In the genomic region with DNA sequence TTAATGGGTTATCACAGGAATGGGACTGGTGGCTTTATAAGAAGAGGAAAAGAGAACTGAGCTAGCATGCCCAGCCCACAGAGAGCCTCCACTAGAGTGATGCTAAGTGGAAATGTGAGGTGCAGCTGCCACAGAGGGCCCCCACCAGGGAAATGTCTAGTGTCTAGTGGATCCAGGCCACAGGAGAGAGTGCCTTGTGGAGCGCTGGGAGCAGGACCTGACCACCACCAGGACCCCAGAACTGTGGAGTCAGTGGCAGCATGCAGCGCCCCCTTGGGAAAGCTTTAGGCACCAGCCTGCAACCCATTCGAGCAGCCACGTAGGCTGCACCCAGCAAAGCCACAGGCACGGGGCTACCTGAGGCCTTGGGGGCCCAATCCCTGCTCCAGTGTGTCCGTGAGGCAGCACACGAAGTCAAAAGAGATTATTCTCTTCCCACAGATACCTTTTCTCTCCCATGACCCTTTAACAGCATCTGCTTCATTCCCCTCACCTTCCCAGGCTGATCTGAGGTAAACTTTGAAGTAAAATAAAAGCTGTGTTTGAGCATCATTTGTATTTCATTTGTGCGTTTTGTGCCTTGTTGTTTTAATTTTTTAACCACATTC, we compare ENCODE assay signal across 11 cellular contexts. TPM values are rescaled to one million over a fixed set of nuclear protein-coding genes. Genes with fewer than 3 reads are reported as not detected.
A peak's percentile ranks its signal among the peaks of the same experiment; 100 is the strongest.
DNase-seq lines count a peak whose midpoint lies in the region; ATAC-seq and TF ChIP-seq lines count a peak whose summit lies in the region.
"Had no signal": no experiment of that assay in that cellular context is flagged by ENCODE, and none has a peak within 500 bp of the region (broad histone marks: within the 10 kb centered on the region; RNA-seq: fewer than 3 reads in every experiment).

No MANE protein-coding gene starts in this region.

- intact Hi-C loops in posterior vena cava (cut with DNase I): no loop called here

- peaks cover 57% of the 10 kb centered on the region for H3K4me1 Mint-ChIP-seq in activated T-cell treated with anti-CD3 and anti-CD28 coated beads, Interleukin-2, amount 50 U/mL, for 4 hours (ENCODE audit: low read depth)

- no peaks in the 10 kb centered on the region for H3K9me3 ChIP-seq in MG63
- H3K9me3 ChIP-seq: pancreas had no signal

- H3K4me3 ChIP-seq in MG63: no peak overlapping the region
- H3K4me3 ChIP-seq: BLaER1, pancreas had no signal

- no peak for ATAC-seq in activated T-cell treated with anti-CD3 and anti-CD28 coated beads, Interleukin-2, amount 50 U/mL, for 4 hours
- ATAC-seq in GM18502 (IDR thresholded peaks at IDR 0.05; ENCODE audit: poor library complexity, unreplicated experiment): no peak
- no peak for ATAC-seq in GM21367 (IDR thresholded peaks at IDR 0.05; ENCODE audit: unreplicated experiment)
- ATAC-seq: pancreas had no signal

- peak; percentile 16; the same call in 1 of the 2 replicates for TF ChIP-seq CTCF in 22Rv1 (IDR thresholded peaks at IDR 0.05)

- H3K27ac ChIP-seq in 22Rv1: no peak overlapping the region
- H3K27ac ChIP-seq: BLaER1, pancreas had no signal

- peak; percentile 47 for DNase-seq in activated T-cell treated with anti-CD3 and anti-CD28 coated beads, Interleukin-2, amount 50 U/mL, for 4 hours
- peak; percentile 63 for DNase-seq in iPS-NIHi11 (ENCODE audit: low spot score)
- no peak for DNase-seq in posterior vena cava (ENCODE audit: low spot score)
- no peak for DNase-seq in MG63
- DNase-seq: T1000 had no signal

- no peaks in the 10 kb centered on the region for H3K27me3 ChIP-seq in MG63
- H3K27me3 ChIP-seq: BLaER1, pancreas had no signal

- no peaks in the 10 kb centered on the region for H3K27me3 Mint-ChIP-seq in activated T-cell treated with anti-CD3 and anti-CD28 coated beads, Interleukin-2, amount 50 U/mL, for 4 hours (ENCODE audit: low read depth)

- peak; percentile 94 for TF ChIP-seq POLR2A in GM19193 (IDR thresholded peaks at IDR 0.05; ENCODE audit: extremely low read depth, insufficient read depth, insufficient read length)

- H3K4me3 Mint-ChIP-seq in activated T-cell treated with anti-CD3 and anti-CD28 coated beads, Interleukin-2, amount 50 U/mL, for 4 hours: peak overlapping the region; percentile 98

- no peaks in the 10 kb centered on the region for H3K9me3 Mint-ChIP-seq in activated T-cell treated with anti-CD3 and anti-CD28 coated beads, Interleukin-2, amount 50 U/mL, for 4 hours

- H3K36me3 ChIP-seq in MG63: no peaks in the 10 kb centered on the region

- peaks cover 42% of the 10 kb centered on the region for H3K36me3 Mint-ChIP-seq in activated T-cell treated with anti-CD3 and anti-CD28 coated beads, Interleukin-2, amount 50 U/mL, for 4 hours (ENCODE audit: insufficient read depth)

RNA-seq across cellular contexts. Expression of a gene that starts 4.4 kb away (rescaled TPM):
- total RNA-seq in activated T-cell treated with anti-CD3 and anti-CD28 coated beads, Interleukin-2, amount 50 U/mL, for 4 hours: 1,000 to 10,000 TPM in 1 of 3 donors, 100 to 1,000 TPM in 2; 695 to 1,026 (median 934) TPM
- 100 to 1,000 TPM; 304 to 327 TPM for total RNA-seq in posterior vena cava
- 25.6 and 28.9 TPM in 2 replicates for total RNA-seq in MG63 (2014; rRNA removed; shearing (Covaris generic); ENCODE audit: low replicate concordance)

Comparison
In these comparisons a context has a peak if more than half of its experiments do, and no peak if none do; other contexts are left out.
1. DNase-seq: peak in activated T-cell treated with anti-CD3 and anti-CD28 coated beads, Interleukin-2, amount 50 U/mL, for 4 hours (single experiment) and iPS-NIHi11 (single experiment); none in posterior vena cava (single experiment) and MG63 (single experiment).
2. RNA of a gene that starts 4.4 kb away (total RNA-seq): 695 to 1,026 TPM in activated T-cell treated with anti-CD3 and anti-CD28 coated beads, Interleukin-2, amount 50 U/mL, for 4 hours and 304 to 327 TPM in posterior vena cava; 25.6 to 28.9 TPM in MG63; every median in the first group is over 10 times any median in the second.